Comparison of ENCODE assay signal across 12 cellular contexts in genomic region chr7:90661290-90662151, GRCh38.
DNase-seq lines count a peak whose midpoint lies in the region; ATAC-seq and TF ChIP-seq lines count a peak whose summit lies in the region.
"Had no signal": no experiment of that assay in that cellular context is flagged by ENCODE, and none has a peak within 500 bp of the region (broad histone marks: within the 10 kb centered on the region; RNA-seq: fewer than 3 reads in every experiment).

No MANE protein-coding gene starts in this region.

- no peak for TF ChIP-seq CTCF in heart left ventricle (IDR thresholded peaks at IDR 0.05)
- TF ChIP-seq CTCF in thyroid gland (IDR thresholded peaks at IDR 0.05), result peak in 1 of 6 experiments; percentile 9

- H3K27ac ChIP-seq in SK-N-MC (0 out of 2 replicates have a peak overlapping the region, but pooled peaks have one; percentile 27), heart left ventricle (peak overlapping the region; percentile 58 to 90 (median 81)), thyroid gland (peak overlapping the region in 2 of 3 donors; percentile 10 to 11)
- H3K27ac ChIP-seq: testis had no signal

- H3K9me3 ChIP-seq in SK-N-MC (ENCODE audit: low read depth, low read length) (no peaks in the 10 kb centered on the region), heart left ventricle (no peaks in the 10 kb centered on the region), thyroid gland (no peaks in the 10 kb centered on the region)
- H3K9me3 ChIP-seq: testis had no signal

- TF ChIP-seq POLR2A in heart left ventricle (IDR thresholded peaks at IDR 0.05) (no peak), thyroid gland (IDR thresholded peaks at IDR 0.05) (no peak)

- ATAC-seq in heart left ventricle, result peak; percentile 93 to 95 (median 94)

- H3K4me1 ChIP-seq in heart left ventricle, result peaks cover 0 to 48% (median 22%) of the 10 kb centered on the region in 12 donors
- H3K4me1 ChIP-seq in thyroid gland, result peaks cover 21 to 35% of the 10 kb centered on the region in 2 donors
- H3K4me1 ChIP-seq: testis had no signal

- H3K27me3 ChIP-seq in heart left ventricle (no peaks in the 10 kb centered on the region), thyroid gland (no peaks in the 10 kb centered on the region)
- H3K27me3 ChIP-seq: testis had no signal

- no peak overlapping the region for H3K9ac ChIP-seq in SK-N-MC (ENCODE audit: insufficient read length)

- intact Hi-C loops in heart left ventricle (cut with DNase I), result no loop called here
- intact Hi-C loops in thyroid gland (cut with DNase I), result no loop called here

- H3K4me3 ChIP-seq in SK-N-MC (no peak overlapping the region), heart left ventricle (peak overlapping the region in 1 of 12 donors; percentile 19), thyroid gland (replicated peaks in 1 of 3) (no peak overlapping the region)
- H3K4me3 ChIP-seq: testis had no signal

- WGBS in heart left ventricle, 4 donors, result 30 to 38% (median 34%) methylated on average over 6 of the region's 6 CpGs
- 44 to 49% methylated on average over 6 of the region's 6 CpGs for WGBS in thyroid gland, 2 donors

- H3K36me3 ChIP-seq in SK-N-MC (ENCODE audit: insufficient read depth, low read length) (peaks cover 3% of the 10 kb centered on the region; the same call in 1 of the 2 replicates), heart left ventricle (no peaks in the 10 kb centered on the region), thyroid gland (no peaks in the 10 kb centered on the region)

- DNase-seq in NCI-H748 (lab: John Stamatoyannopoulos, UW; ENCODE audit: unreplicated experiment) (peak; percentile 7), NCI-H748 treated with DMSO at 0.1 percent for 48 hours (lab: John Stamatoyannopoulos, UW) (no peak), SK-N-MC (ENCODE audit: low read depth, low spot score) (no peak), heart left ventricle (no peak), thyroid gland (peak in 1 of 2 donors; percentile 16), 8988T (no peak), kidney tubule cell (ENCODE audit: low spot score) (no peak)
- DNase-seq in activated CD4-positive, CD25-positive, alpha-beta regulatory T cell (lab: John Stamatoyannopoulos, UW), result no peak
- DNase-seq: GF-D8; stimulated activated CD4-positive, alpha-beta T cell treated with anti-CD3 and anti-CD28 coated beads, Interleukin-4, amount 100 ng/mL, for 4 hours; T1000; testis had no signal

Comparison
In these comparisons a context has a peak if more than half of its experiments do, and no peak if none do; other contexts are left out.
1. H3K27ac ChIP-seq: peak in every context shown above with its lines; median percentile 81 in heart left ventricle; 27 in SK-N-MC; 10 in thyroid gland.